In the genomic region with DNA sequence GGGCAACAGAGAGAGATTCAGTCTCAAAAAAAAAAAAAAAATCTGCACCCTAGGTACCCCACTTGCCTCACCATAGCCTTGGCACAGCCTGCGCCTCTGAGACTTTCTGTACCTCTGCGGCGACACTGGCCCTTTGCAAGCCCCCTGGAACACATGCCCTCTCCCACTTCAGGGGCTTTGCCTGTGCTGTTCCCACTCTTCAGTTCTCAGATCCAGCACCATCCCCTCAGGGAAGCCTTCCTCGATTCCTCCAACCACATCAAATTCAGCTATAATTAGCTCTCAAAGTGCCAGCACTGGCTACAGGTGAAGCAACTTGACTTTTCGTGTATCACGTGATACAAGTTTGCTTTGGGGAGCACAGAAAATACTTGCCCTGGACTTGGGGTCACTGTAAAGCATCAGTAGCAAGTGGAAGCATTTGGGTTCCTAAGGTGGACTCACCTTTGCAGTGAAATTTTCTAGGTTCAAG, we compare ENCODE assay signal across 8 cellular contexts. TPM values are rescaled to one million over a fixed set of nuclear protein-coding genes. Genes with fewer than 3 reads are reported as not detected.
DNase-seq lines count a peak whose midpoint lies in the region; ATAC-seq, FAIRE-seq and TF ChIP-seq lines count a peak whose summit lies in the region.

No MANE protein-coding gene starts in this region.

- peaks cover 46% of the 10 kb centered on the region for H3K4me1 Mint-ChIP-seq in MCF 10A (ENCODE audit: insufficient read depth, unreplicated experiment)
- H3K4me1 Mint-ChIP-seq in mesothelial cell of epicardium = peaks cover 52% of the 10 kb centered on the region

- no peaks in the 10 kb centered on the region for H3K9me3 Mint-ChIP-seq in MCF 10A (ENCODE audit: unreplicated experiment)
- H3K9me3 Mint-ChIP-seq in mesothelial cell of epicardium = no peaks in the 10 kb centered on the region

- CTCF ChIA-PET in MCF 10A (lab: Yijun Ruan, JAX) = interaction anchor here (0.6 to 20.7 kb wide), 10 partner anchors 9 to 308 kb away, joined by 3 to 696 read pairs (median 8); a partner anchor contains a TSS

- H3K4me3 ChIP-seq in heart left ventricle (peak overlapping the region in 10 of 12 donors; percentile 39 to 67 (median 57)), aorta (ENCODE audit: low read length in 2 of 2) (peak overlapping the region; percentile 18 to 72)

- H3K4me3 Mint-ChIP-seq in MCF 10A (ENCODE audit: unreplicated experiment) (peak overlapping the region; percentile 74), mesothelial cell of epicardium (peak overlapping the region; percentile 74)

- TF ChIP-seq POLR2A in heart left ventricle (IDR thresholded peaks at IDR 0.05) = no peak

- no peak overlapping the region for H3K27ac Mint-ChIP-seq in MCF 10A (ENCODE audit: low read depth, unreplicated experiment)
- peak overlapping the region; percentile 94 for H3K27ac Mint-ChIP-seq in mesothelial cell of epicardium

- DNase-seq in heart left ventricle (no peak), Right ventricle myocardium inferior (ENCODE audit: missing footprints) (no peak), MCF 10A (ENCODE audit: unreplicated experiment) (no peak), mesothelial cell of epicardium (ENCODE audit: low spot score in 2 of 2, unreplicated experiment in 2 of 2) (no peak), aorta (no peak), NCI-H1930 (lab: John Stamatoyannopoulos, UW) (no peak), urothelium cell line (ENCODE audit: low spot score) (no peak)

- 54 to 61% (median 57%) methylated on average over 6 of the region's 6 CpGs for WGBS in heart left ventricle, 4 donors
- WGBS in aorta, 2 donors = 45 to 55% methylated on average over 6 of the region's 6 CpGs

- no TSS peak for BruUV-seq in MCF 10A (replicated peaks; lab: Mats Ljungman, UMichigan)

- intact Hi-C loops in heart left ventricle (cut with DNase I) = loop anchor here in 2 of 10 donors (5.0 to 10.0 kb wide), 3 partner anchors 37 to 360 kb away; a partner anchor contains a TSS
- intact Hi-C loops in Right ventricle myocardium inferior (cut with DNase I) = loop anchor here (10.0 kb wide), 1 partner anchor 620 kb away; a partner anchor contains a TSS
- intact Hi-C loops in MCF 10A (cut with micrococcal nuclease) = no loop called here
- intact Hi-C loops in aorta (cut with DNase I) = no loop called here

- TF ChIP-seq CTCF in heart left ventricle (IDR thresholded peaks at IDR 0.05) (no peak), MCF 10A (IDR thresholded peaks at IDR 0.05; ENCODE audit: unreplicated experiment) (no peak), mesothelial cell of epicardium (IDR thresholded peaks at IDR 0.05; ENCODE audit: unreplicated experiment) (no peak)

- no peak for ATAC-seq in heart left ventricle
- ATAC-seq in Right ventricle myocardium inferior = no peak
- no peak for ATAC-seq in aorta (ENCODE audit: low FRiP score)
- ATAC-seq in GM18517 (IDR thresholded peaks at IDR 0.05; ENCODE audit: unreplicated experiment) = no peak

- H3K4me1 ChIP-seq in heart left ventricle (peaks cover 12 to 57% (median 41%) of the 10 kb centered on the region in 12 donors), aorta (ENCODE audit: control insufficient read depth in 1 of 2, insufficient read depth in 2 of 2, low read length in 2 of 2) (peaks cover 0 to 4% of the 10 kb centered on the region in 2 donors)

- H3K36me3 ChIP-seq in heart left ventricle (peaks cover 0 to 3% (median 0%) of the 10 kb centered on the region in 9 donors), aorta (ENCODE audit: control insufficient read depth in 1 of 2, insufficient read depth in 2 of 2, low read length in 1 of 2) (no peaks in the 10 kb centered on the region)

- no peak for FAIRE-seq in urothelium cell line (lab: Jason Lieb, UNC)

- H3K36me3 Mint-ChIP-seq in MCF 10A (ENCODE audit: insufficient read depth, unreplicated experiment) (no peaks in the 10 kb centered on the region), mesothelial cell of epicardium (no peaks in the 10 kb centered on the region)

- no peaks in the 10 kb centered on the region for H3K9me3 ChIP-seq in heart left ventricle
- no peaks in the 10 kb centered on the region for H3K9me3 ChIP-seq in aorta (ENCODE audit: control insufficient read depth, low read length)

- H3K27ac ChIP-seq in heart left ventricle (peak overlapping the region in 10 of 12 donors; percentile 61 to 86 (median 78)), aorta (ENCODE audit: low read depth in 1 of 2, low read length in 2 of 2) (no peak overlapping the region)

- H3K27me3 Mint-ChIP-seq in MCF 10A (ENCODE audit: insufficient read depth, unreplicated experiment) = no peaks in the 10 kb centered on the region
- no peaks in the 10 kb centered on the region for H3K27me3 Mint-ChIP-seq in mesothelial cell of epicardium (ENCODE audit: low read depth)

- no peaks in the 10 kb centered on the region for H3K27me3 ChIP-seq in heart left ventricle
- H3K27me3 ChIP-seq in aorta (ENCODE audit: control insufficient read depth in 1 of 2, insufficient read depth in 2 of 2, low read length in 1 of 2) = no peaks in the 10 kb centered on the region

- POLR2A ChIA-PET in MCF 10A (lab: Yijun Ruan, JAX) = interaction anchor here (0.5 to 12.6 kb wide), 27 partner anchors 9 to 617 kb away, joined by 3 to 386 read pairs (median 5); a partner anchor contains a TSS

RNA-seq across cellular contexts. Expression of a gene that starts 2.1 kb away (rescaled TPM):
- total RNA-seq in heart left ventricle (100 to 1,000 TPM in 1 of 9 donors, 10 to 100 TPM in 8; 54.2 to 105 (median 84.8) TPM), Right ventricle myocardium inferior (74.3 TPM), MCF 10A (2022) (99.5 and 110 TPM in 2 replicates), mesothelial cell of epicardium (134 to 139 TPM (median 138 TPM) in 3 replicates), aorta (100 to 1,000 TPM; 106 to 107 TPM)
- polyA plus RNA-seq in heart left ventricle (10 to 100 TPM; 73.0 to 73.9 TPM), aorta (10 to 100 TPM; 54.2 to 59.9 TPM)

RNA-seq across cellular contexts. Expression of a gene that starts 38.4 kb away (rescaled TPM):
- total RNA-seq in heart left ventricle (10 to 100 TPM; 13.7 to 37.4 (median 23.6) TPM), Right ventricle myocardium inferior (31.2 TPM), MCF 10A (2022) (26.0 and 30.5 TPM in 2 replicates), mesothelial cell of epicardium (30.3 to 32.3 TPM (median 30.3 TPM) in 3 replicates), aorta (10 to 100 TPM; 17.2 to 22.6 TPM)
- polyA plus RNA-seq in heart left ventricle (10 to 100 TPM; 28.4 to 35.3 TPM), aorta (10 to 100 TPM in 1 of 2 donors, 1 to 10 TPM in 1; 6.5 to 13.9 TPM)

Comparison
In these comparisons a context has a peak if more than half of its experiments do, and no peak if none do; other contexts are left out.
1. H3K27ac ChIP-seq: peak in heart left ventricle (10 of 12); none in aorta (0 of 2).